In genomic region chr3:101320475-101320874, GRCh38 we compare ENCODE assay signal across 19 cellular contexts. TPM values are rescaled to one million over a fixed set of nuclear protein-coding genes. Genes with fewer than 3 reads are reported as not detected.
DNase-seq lines count a peak whose midpoint lies in the region; ATAC-seq and TF ChIP-seq lines count a peak whose summit lies in the region.
"Had no signal": no experiment of that assay in that cellular context is flagged by ENCODE, and none has a peak within 500 bp of the region (broad histone marks: within the 10 kb centered on the region; RNA-seq: fewer than 3 reads in every experiment).

Gene IMPG2, minus strand, starts transcription at chr3:101320575. Its CDS starts 203 bp downstream, at chr3:101320372.

- no peaks in the 10 kb centered on the region for H3K9me3 Mint-ChIP-seq in activated T-helper 17 cell treated with anti-CD3 and anti-CD28 coated beads, Interleukin-2, amount 50 U/mL, for 72 hours
- H3K9me3 Mint-ChIP-seq: CD4-positive, alpha-beta memory T cell had no signal

- no peak for TF ChIP-seq CTCF in adrenal gland (IDR thresholded peaks at IDR 0.05)

- WGBS in adrenal gland, 4 donors = 85 to 96% (median 94%) methylated on average over 2 of the region's 2 CpGs

- no peak within 1 kb of the TSS for H3K4me3 Mint-ChIP-seq in activated T-helper 17 cell treated with anti-CD3 and anti-CD28 coated beads, Interleukin-2, amount 50 U/mL, for 72 hours
- H3K4me3 Mint-ChIP-seq in T-helper 17 cell = no peak within 1 kb of the TSS
- H3K4me3 Mint-ChIP-seq: CD4-positive, alpha-beta memory T cell had no signal

- no peaks in the 10 kb centered on the region for H3K27me3 Mint-ChIP-seq in activated T-helper 17 cell treated with anti-CD3 and anti-CD28 coated beads, Interleukin-2, amount 50 U/mL, for 72 hours
- H3K27me3 Mint-ChIP-seq in T-helper 17 cell = no peaks in the 10 kb centered on the region
- H3K27me3 Mint-ChIP-seq: CD4-positive, alpha-beta memory T cell had no signal

- DNase-seq in NCI-H524 treated with DMSO at 0.1 percent for 48 hours (lab: John Stamatoyannopoulos, UW) (peak; percentile 60), adrenal gland (no peak), SHP77 treated with DMSO at 0.1 percent for 48 hours (lab: John Stamatoyannopoulos, UW) (no peak), T-helper 17 cell (no peak)
- DNase-seq: CD4-positive, alpha-beta memory T cell; DMS53; GDM1; NCI-H1092 treated with DMSO at 0.1 percent for 48 hours; NCI-H1436 treated with DMSO at 0.1 percent for 48 hours; NCI-H1930; NCI-H2227 treated with DMSO at 0.1 percent for 48 hours; NCI-H510A; NCI-H774 had no signal

- H3K36me3 ChIP-seq in muscle layer of duodenum (ENCODE audit: control insufficient read depth in 1 of 2, insufficient read depth in 2 of 2, low read length in 2 of 2) (no peaks in the 10 kb centered on the region), adrenal gland (replicated peaks in 1 of 2) (no peaks in the 10 kb centered on the region)

- H3K27me3 ChIP-seq in muscle layer of duodenum (ENCODE audit: low read depth, low read length) (no peaks in the 10 kb centered on the region), adrenal gland (no peaks in the 10 kb centered on the region)
- H3K27me3 ChIP-seq: BLaER1 treated with 17β-estradiol and CSF1 and Interleukin-3, amounts not matched to agents 10 nM and 100 nM had no signal

- no peaks in the 10 kb centered on the region for H3K4me1 ChIP-seq in muscle layer of duodenum (ENCODE audit: control insufficient read depth in 1 of 2, insufficient read depth in 2 of 2, low read length in 2 of 2)
- no peaks in the 10 kb centered on the region for H3K4me1 ChIP-seq in adrenal gland (replicated peaks in 1 of 2)
- H3K4me1 ChIP-seq: BLaER1 treated with 17β-estradiol and CSF1 and Interleukin-3, amounts not matched to agents 10 nM and 100 nM had no signal

- intact Hi-C loops in adrenal gland (cut with DNase I) = no loop called here

- H3K27ac Mint-ChIP-seq in activated T-helper 17 cell treated with anti-CD3 and anti-CD28 coated beads, Interleukin-2, amount 50 U/mL, for 72 hours = peak within 1 kb of the TSS; percentile 65
- H3K27ac Mint-ChIP-seq in T-helper 17 cell = no peak within 1 kb of the TSS

- TF ChIP-seq POLR2A in adrenal gland (IDR thresholded peaks at IDR 0.05) = no peak

- peak within 1 kb of the TSS; percentile 35 for H3K27ac ChIP-seq in muscle layer of duodenum (ENCODE audit: low read length)
- H3K27ac ChIP-seq in adrenal gland = no peak within 1 kb of the TSS
- H3K27ac ChIP-seq: BLaER1 treated with 17β-estradiol and CSF1 and Interleukin-3, amounts not matched to agents 10 nM and 100 nM had no signal

- no peak for ATAC-seq in activated T-helper 17 cell treated with anti-CD3 and anti-CD28 coated beads, Interleukin-2, amount 50 U/mL, for 72 hours (replicated peaks)
- ATAC-seq in T-helper 17 cell (no peak), HG02938 (IDR thresholded peaks at IDR 0.05; ENCODE audit: unreplicated experiment) (no peak)
- ATAC-seq: K562, Right ventricle myocardium inferior had no signal

- H3K4me1 Mint-ChIP-seq in activated T-helper 17 cell treated with anti-CD3 and anti-CD28 coated beads, Interleukin-2, amount 50 U/mL, for 72 hours = no peaks in the 10 kb centered on the region
- no peaks in the 10 kb centered on the region for H3K4me1 Mint-ChIP-seq in T-helper 17 cell
- H3K4me1 Mint-ChIP-seq: CD4-positive, alpha-beta memory T cell had no signal

- peaks cover 6% of the 10 kb centered on the region for H3K36me3 Mint-ChIP-seq in activated T-helper 17 cell treated with anti-CD3 and anti-CD28 coated beads, Interleukin-2, amount 50 U/mL, for 72 hours (ENCODE audit: low read depth)
- peaks cover 2% of the 10 kb centered on the region for H3K36me3 Mint-ChIP-seq in T-helper 17 cell (ENCODE audit: low read depth)

- H3K9me3 ChIP-seq in muscle layer of duodenum (ENCODE audit: control insufficient read depth in 1 of 2, low read length in 2 of 2) = no peaks in the 10 kb centered on the region
- H3K9me3 ChIP-seq in adrenal gland (replicated peaks in 1 of 3) = no peaks in the 10 kb centered on the region
- no peaks in the 10 kb centered on the region for H3K9me3 ChIP-seq in T-helper 17 cell (ENCODE audit: control insufficient read depth, low read length, poor library complexity, severe bottlenecking)
- H3K9me3 ChIP-seq: BLaER1 treated with 17β-estradiol and CSF1 and Interleukin-3, amounts not matched to agents 10 nM and 100 nM had no signal

- peak within 1 kb of the TSS in 1 of 2 donors; percentile 18 for H3K4me3 ChIP-seq in muscle layer of duodenum (ENCODE audit: low read depth in 1 of 2, low read length in 2 of 2)
- no peak within 1 kb of the TSS for H3K4me3 ChIP-seq in adrenal gland
- H3K4me3 ChIP-seq: BLaER1 treated with 17β-estradiol and CSF1 and Interleukin-3, amounts not matched to agents 10 nM and 100 nM; K562 had no signal

RNA-seq across cellular contexts. Expression of gene IMPG2, which starts in this region (rescaled TPM):
- under 1 TPM; 0.43 to 0.71 TPM for total RNA-seq in activated T-helper 17 cell treated with anti-CD3 and anti-CD28 coated beads, Interleukin-2, amount 50 U/mL, for 72 hours
- total RNA-seq in adrenal gland (under 1 TPM; 0.06 to 0.35 (median 0.21) TPM), T-helper 17 cell (under 1 TPM; 0.45 to 0.47 TPM)
- under 1 TPM; 0.10 to 0.35 (median 0.16) TPM for polyA plus RNA-seq in adrenal gland
